8 cellular contexts compared by ENCODE assay signal in genomic region chr4:8427761-8428287, GRCh38.
DNase-seq lines count a peak whose midpoint lies in the region; ATAC-seq and TF ChIP-seq lines count a peak whose summit lies in the region.

No MANE protein-coding gene starts in this region.

- H3K4me3 ChIP-seq in fibroblast of mammary gland (ENCODE audit: control insufficient read depth, low read depth, low read length) = peak overlapping the region; percentile 72

- no peaks in the 10 kb centered on the region for H3K27me3 Mint-ChIP-seq in T-helper 2 cell treated with Interferon-gamma antibody and Interleukin-4, amounts not matched to agents 5 μg/mL and 100 μg/mL, for 36 hours (ENCODE audit: low read depth)
- no peaks in the 10 kb centered on the region for H3K27me3 Mint-ChIP-seq in nephron progenitor cell (ENCODE audit: low read depth, poor library complexity)

- peak; percentile 50 for DNase-seq in EH (ENCODE audit: low read depth)
- DNase-seq in T-helper 2 cell treated with Interferon-gamma antibody and Interleukin-4, amounts not matched to agents 5 μg/mL and 100 μg/mL, for 36 hours (ENCODE audit: low spot score) = no peak
- DNase-seq in fibroblast of mammary gland (ENCODE audit: low read depth) = peak; percentile 42
- DNase-seq in nephron progenitor cell = no peak
- DNase-seq in DMS114 treated with DMSO at 0.1 percent for 48 hours (lab: John Stamatoyannopoulos, UW; ENCODE audit: unreplicated experiment) = no peak
- no peak for DNase-seq in NCI-H128 (lab: John Stamatoyannopoulos, UW; ENCODE audit: unreplicated experiment)

- TF ChIP-seq CTCF in fibroblast of mammary gland (conservative IDR thresholded peaks at IDR 0.05; ENCODE audit: control insufficient read depth, insufficient read depth, low read depth, low read length) (no peak), nephron progenitor cell (IDR thresholded peaks at IDR 0.05) (no peak)

- H3K9me3 Mint-ChIP-seq in T-helper 2 cell treated with Interferon-gamma antibody and Interleukin-4, amounts not matched to agents 5 μg/mL and 100 μg/mL, for 36 hours = no peaks in the 10 kb centered on the region
- no peaks in the 10 kb centered on the region for H3K9me3 Mint-ChIP-seq in nephron progenitor cell

- H3K4me1 Mint-ChIP-seq in T-helper 2 cell treated with Interferon-gamma antibody and Interleukin-4, amounts not matched to agents 5 μg/mL and 100 μg/mL, for 36 hours (ENCODE audit: low read depth) = peaks cover 10% of the 10 kb centered on the region
- peaks cover 15% of the 10 kb centered on the region for H3K4me1 Mint-ChIP-seq in nephron progenitor cell

- peak; percentile 42 for ATAC-seq in GM21360 (IDR thresholded peaks at IDR 0.05; ENCODE audit: unreplicated experiment)
- peak; percentile 25 for ATAC-seq in HG03565 (IDR thresholded peaks at IDR 0.05; ENCODE audit: unreplicated experiment)

- H3K27ac Mint-ChIP-seq in T-helper 2 cell treated with Interferon-gamma antibody and Interleukin-4, amounts not matched to agents 5 μg/mL and 100 μg/mL, for 36 hours = peak overlapping the region; percentile 90
- no peak overlapping the region for H3K27ac Mint-ChIP-seq in nephron progenitor cell

- peak overlapping the region; percentile 93 for H3K4me3 Mint-ChIP-seq in T-helper 2 cell treated with Interferon-gamma antibody and Interleukin-4, amounts not matched to agents 5 μg/mL and 100 μg/mL, for 36 hours
- H3K4me3 Mint-ChIP-seq in nephron progenitor cell = peak overlapping the region; percentile 95

- no peaks in the 10 kb centered on the region for H3K36me3 Mint-ChIP-seq in T-helper 2 cell treated with Interferon-gamma antibody and Interleukin-4, amounts not matched to agents 5 μg/mL and 100 μg/mL, for 36 hours (ENCODE audit: low read depth)
- H3K36me3 Mint-ChIP-seq in nephron progenitor cell (ENCODE audit: low read depth) = no peaks in the 10 kb centered on the region

Comparison
In these comparisons a context has a peak if more than half of its experiments do, and no peak if none do; other contexts are left out.
1. DNase-seq: peak in EH (single experiment) and fibroblast of mammary gland (single experiment); none in T-helper 2 cell treated with Interferon-gamma antibody and Interleukin-4, amounts not matched to agents 5 μg/mL and 100 μg/mL, for 36 hours (single experiment), nephron progenitor cell (single experiment), DMS114 treated with DMSO at 0.1 percent for 48 hours (single experiment) and NCI-H128 (single experiment).